Comparison of ENCODE assay signal across 8 cellular contexts in genomic region chr6:53543341-53544010, GRCh38. TPM values are rescaled to one million over a fixed set of nuclear protein-coding genes. Genes with fewer than 3 reads are reported as not detected.
DNase-seq lines count a peak whose midpoint lies in the region; ATAC-seq and TF ChIP-seq lines count a peak whose summit lies in the region.

No MANE protein-coding gene starts in this region.

- no peaks in the 10 kb centered on the region for H3K27me3 Mint-ChIP-seq in CD4-positive, alpha-beta T cell
- H3K27me3 Mint-ChIP-seq in natural killer cell treated with Interleukin-12 subunit alpha and Interleukin-12 subunit beta and Interleukin-15 and Interleukin-18, amount 100 ng/mL, for 72 hours: no peaks in the 10 kb centered on the region

- TF ChIP-seq CTCF in CD4-positive, alpha-beta T cell (IDR thresholded peaks at IDR 0.05): no peak
- TF ChIP-seq CTCF in NB4 (IDR thresholded peaks at IDR 0.05; ENCODE audit: low read depth, low read length) (no peak), coronary artery (IDR thresholded peaks at IDR 0.05) (no peak)

- H3K27me3 ChIP-seq in CD4-positive, alpha-beta T cell (ENCODE audit: control insufficient read depth, insufficient read depth, low read length): no peaks in the 10 kb centered on the region

- CTCF ChIA-PET in CD4-positive, alpha-beta T cell (lab: Charles Lee): interaction anchor here (1.0 to 1.9 kb wide), 2 partner anchors 108 to 182 kb away, joined by 4 to 7 read pairs; no protein-coding TSS in a partner anchor

- no peak for DNase-seq in CD4-positive, alpha-beta T cell
- DNase-seq in NB4 (ENCODE audit: low read depth): no peak
- DNase-seq in coronary artery (ENCODE audit: low spot score): no peak
- no peak for DNase-seq in natural killer cell treated with Interleukin-12 subunit alpha and Interleukin-12 subunit beta and Interleukin-15 and Interleukin-18, amount 100 ng/mL, for 72 hours (ENCODE audit: low spot score)
- no peak for DNase-seq in pons (ENCODE audit: low spot score)
- no peak for DNase-seq in AML-193 (lab: John Stamatoyannopoulos, UW)

- intact Hi-C loops in CD4-positive, alpha-beta T cell (cut with DNase I, micrococcal nuclease): loop anchor here (2.0 to 10.0 kb wide), 11 partner anchors 46 to 1259 kb away; partner anchors contain the start of genes ELOVL5 (in 1 of the 2), GSTA4 (in 1 of the 2), LRRC1 (in 1 of the 2) and MCM3 (in 1 of the 2)

- ATAC-seq in CD4-positive, alpha-beta T cell (ENCODE audit: poor library complexity): no peak
- no peak for ATAC-seq in natural killer cell treated with Interleukin-12 subunit alpha and Interleukin-12 subunit beta and Interleukin-15 and Interleukin-18, amount 100 ng/mL, for 72 hours
- ATAC-seq in HG03520 (IDR thresholded peaks at IDR 0.05; ENCODE audit: unreplicated experiment) (no peak), GM18505 (IDR thresholded peaks at IDR 0.05; ENCODE audit: unreplicated experiment) (no peak)

- H3K9me3 ChIP-seq in CD4-positive, alpha-beta T cell (ENCODE audit: control insufficient read depth, low read length): no peaks in the 10 kb centered on the region

- peaks cover 14% of the 10 kb centered on the region for H3K36me3 Mint-ChIP-seq in CD4-positive, alpha-beta T cell (ENCODE audit: low read depth)
- no peaks in the 10 kb centered on the region for H3K36me3 Mint-ChIP-seq in natural killer cell treated with Interleukin-12 subunit alpha and Interleukin-12 subunit beta and Interleukin-15 and Interleukin-18, amount 100 ng/mL, for 72 hours

- H3K4me1 Mint-ChIP-seq in CD4-positive, alpha-beta T cell (ENCODE audit: low read depth): peaks cover 84% of the 10 kb centered on the region
- peaks cover 35 to 60% of the 10 kb centered on the region in 2 donors for H3K4me1 Mint-ChIP-seq in natural killer cell treated with Interleukin-12 subunit alpha and Interleukin-12 subunit beta and Interleukin-15 and Interleukin-18, amount 100 ng/mL, for 72 hours (ENCODE audit: low read depth in 2 of 2)

- TF ChIP-seq POLR2A in NB4 (IDR thresholded peaks at IDR 0.05; ENCODE audit: extremely low read depth, insufficient read length): no peak
- TF ChIP-seq POLR2A in GM18505 (IDR thresholded peaks at IDR 0.05; ENCODE audit: borderline replicate concordance, extremely low read depth, insufficient read depth, insufficient read length): no peak

- H3K4me3 Mint-ChIP-seq in CD4-positive, alpha-beta T cell: peak overlapping the region; percentile 99
- peak overlapping the region; percentile 97 for H3K4me3 Mint-ChIP-seq in natural killer cell treated with Interleukin-12 subunit alpha and Interleukin-12 subunit beta and Interleukin-15 and Interleukin-18, amount 100 ng/mL, for 72 hours

- no peaks in the 10 kb centered on the region for H3K9me3 Mint-ChIP-seq in CD4-positive, alpha-beta T cell
- no peaks in the 10 kb centered on the region for H3K9me3 Mint-ChIP-seq in natural killer cell treated with Interleukin-12 subunit alpha and Interleukin-12 subunit beta and Interleukin-15 and Interleukin-18, amount 100 ng/mL, for 72 hours

- POLR2A ChIA-PET in CD4-positive, alpha-beta T cell (lab: Charles Lee): interaction anchor here (2.3 to 2.9 kb wide), 2 partner anchors 104 to 108 kb away, joined by 9 to 20 read pairs; no protein-coding TSS in a partner anchor

- no peak overlapping the region for H3K27ac ChIP-seq in CD4-positive, alpha-beta T cell (ENCODE audit: low read depth, low read length)
- peak overlapping the region; percentile 96 to 97 for H3K27ac ChIP-seq in coronary artery

- H3K4me3 ChIP-seq in NB4 (ENCODE audit: low read depth, low read length) (peak overlapping the region; percentile 72), coronary artery (peak overlapping the region; percentile 89)

- peak overlapping the region; percentile 61 for H3K27ac Mint-ChIP-seq in CD4-positive, alpha-beta T cell
- H3K27ac Mint-ChIP-seq in natural killer cell treated with Interleukin-12 subunit alpha and Interleukin-12 subunit beta and Interleukin-15 and Interleukin-18, amount 100 ng/mL, for 72 hours: peak overlapping the region; percentile 61 to 88

RNA-seq across cellular contexts. Expression of gene GCLC, which starts 1.4 kb away (rescaled TPM):
- total RNA-seq in CD4-positive, alpha-beta T cell: 10 to 100 TPM in 1 of 2 experiments, 1 to 10 TPM in 1; 8.9 to 10.1 TPM
- total RNA-seq in natural killer cell treated with Interleukin-12 subunit alpha and Interleukin-12 subunit beta and Interleukin-15 and Interleukin-18, amount 100 ng/mL, for 72 hours: 10 to 100 TPM; 16.2 to 30.8 TPM
